Comparison of ENCODE assay signal across 30 cellular contexts in the genomic region with DNA sequence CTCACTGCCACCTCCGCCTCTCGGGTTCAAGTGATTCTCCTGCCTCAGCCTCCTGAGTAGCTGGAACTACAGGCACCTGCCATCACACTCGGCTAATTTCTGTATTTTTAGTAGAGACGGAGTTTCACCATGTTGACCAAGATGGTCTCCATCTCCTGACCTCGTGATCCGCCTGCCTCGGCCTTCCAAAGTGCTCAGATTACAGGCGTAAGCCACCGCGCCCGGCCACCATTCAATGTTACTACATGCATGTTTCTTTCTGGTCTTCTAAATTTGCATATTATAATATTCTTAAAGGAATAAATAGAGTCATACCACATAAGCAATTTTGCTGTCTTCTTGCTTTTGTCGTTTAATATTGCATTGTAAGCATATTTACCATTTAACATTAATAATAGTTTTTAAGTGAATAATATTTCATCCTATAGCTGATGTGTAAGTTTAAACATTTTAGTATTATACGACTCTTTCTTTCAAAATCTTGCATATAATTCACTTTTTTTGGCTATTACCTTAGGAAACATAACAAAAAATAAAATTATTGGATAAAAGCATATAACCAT.
"Had no signal": no experiment of that assay in that cellular context is flagged by ENCODE, and none has a peak within 500 bp of the region (broad histone marks: within the 10 kb centered on the region; RNA-seq: fewer than 3 reads in every experiment).

No MANE protein-coding gene starts in this region.

- H3K4me1 Mint-ChIP-seq: natural killer cell; nephron; neural progenitor cell; stimulated activated memory B cell treated with anti-CD40 and anti-IgM and Interleukin-4, amounts not matched to agents 10 μg/mL and 1 μg/mL and 100 μg/mL, for 72 hours; stimulated activated naive CD8-positive, alpha-beta T cell treated with anti-CD3 and anti-CD28 coated beads, Interleukin-15, amount 100 ng/mL, for 72 hours had no signal

- H3K4me1 ChIP-seq: neural progenitor cell, parathyroid adenoma, psoas muscle, suprapubic skin, testis, tibial artery, transverse colon, upper lobe of right lung, uterus had no signal

- H3K36me3 ChIP-seq: neural progenitor cell, ovary, spleen, suprapubic skin, tibial artery, transverse colon, upper lobe of right lung, uterus had no signal

- H3K9ac ChIP-seq: neural progenitor cell, parathyroid adenoma had no signal

- H3K36me3 Mint-ChIP-seq: neural progenitor cell; stimulated activated memory B cell treated with anti-CD40 and anti-IgM and Interleukin-4, amounts not matched to agents 10 μg/mL and 1 μg/mL and 100 μg/mL, for 72 hours; type B pancreatic cell had no signal

- H2AFZ ChIP-seq: neural progenitor cell, parathyroid adenoma had no signal

- H3K27ac ChIP-seq: neural progenitor cell, ovary, parathyroid adenoma, psoas muscle, skin epidermis, spleen, suprapubic skin, testis, tibial artery, transverse colon, upper lobe of right lung, uterus had no signal

- H3K4me2 ChIP-seq: neural progenitor cell, smooth muscle cell had no signal

- H3K4me3 ChIP-seq: neural progenitor cell, ovary, psoas muscle, skin epidermis, smooth muscle cell, spleen, suprapubic skin, testis, tibial artery, transverse colon, upper lobe of right lung, uterus had no signal

- H3K9me3 ChIP-seq: ovary, psoas muscle, suprapubic skin, testis, tibial artery, transverse colon, upper lobe of right lung, uterus had no signal

- H3K9me3 Mint-ChIP-seq: nephron, neural progenitor cell, type B pancreatic cell had no signal

- DNase-seq: natural killer cell; occipital lobe; ovary; psoas muscle; spleen; stimulated activated CD4-positive, alpha-beta T cell treated with anti-CD3 and anti-CD28 coated beads, Interleukin-12 subunit alpha, Interleukin-12 subunit beta, amount 100 ng/mL, for 4 hours; stimulated activated CD4-positive, alpha-beta T cell treated with anti-CD3 and anti-CD28 coated beads, Interleukin-1b, Interleukin-23, amount 100 ng/mL, for 48 hours; stimulated activated CD4-positive, alpha-beta T cell treated with anti-CD3 and anti-CD28 coated beads, Interleukin-4, amount 100 ng/mL, for 1 hour; stimulated activated CD4-positive, alpha-beta T cell treated with anti-CD3 and anti-CD28 coated beads, Interleukin-4, amount 100 ng/mL, for 4 hours; stimulated activated CD8-positive, alpha-beta memory T cell treated with anti-CD3 and anti-CD28 coated beads, Interleukin-4, amount 100 ng/mL, for 48 hours; stimulated activated naive CD4-positive, alpha-beta T cell; stimulated activated naive CD8-positive, alpha-beta T cell treated with anti-CD3 and anti-CD28 coated beads, Interleukin-15, amount 100 ng/mL, for 72 hours; stimulated activated naive CD8-positive, alpha-beta T cell treated with anti-CD3 and anti-CD28 coated beads, Interleukin-15, Interleukin-2, amounts not matched to agents 100 U/mL and 50 U/mL, for 24 hours; substantia nigra; testis; tibial artery; transverse colon; upper lobe of right lung; uterus had no signal

- H3K27me3 Mint-ChIP-seq: progenitor cell of endocrine pancreas; stimulated activated memory B cell treated with anti-CD40 and anti-IgM and Interleukin-4, amounts not matched to agents 10 μg/mL and 1 μg/mL and 100 μg/mL, for 72 hours; stimulated activated naive CD8-positive, alpha-beta T cell treated with anti-CD3 and anti-CD28 coated beads, Interleukin-15, amount 100 ng/mL, for 72 hours; type B pancreatic cell had no signal

- H3K79me2 ChIP-seq: parathyroid adenoma had no signal

- H3K4me3 Mint-ChIP-seq: natural killer cell; nephron; neural progenitor cell; stimulated activated memory B cell treated with anti-CD40 and anti-IgM and Interleukin-4, amounts not matched to agents 10 μg/mL and 1 μg/mL and 100 μg/mL, for 72 hours; stimulated activated naive CD8-positive, alpha-beta T cell treated with anti-CD3 and anti-CD28 coated beads, Interleukin-15, amount 100 ng/mL, for 72 hours; type B pancreatic cell had no signal

- H3K27ac Mint-ChIP-seq: natural killer cell; nephron; neural progenitor cell; progenitor cell of endocrine pancreas; stimulated activated memory B cell treated with anti-CD40 and anti-IgM and Interleukin-4, amounts not matched to agents 10 μg/mL and 1 μg/mL and 100 μg/mL, for 72 hours; stimulated activated naive CD8-positive, alpha-beta T cell treated with anti-CD3 and anti-CD28 coated beads, Interleukin-15, amount 100 ng/mL, for 72 hours; type B pancreatic cell had no signal

- ATAC-seq: natural killer cell; psoas muscle; right cardiac atrium; sciatic nerve; stimulated activated memory B cell treated with anti-CD40 and anti-IgM and Interleukin-4, amounts not matched to agents 10 μg/mL and 1 μg/mL and 100 μg/mL, for 72 hours; stimulated activated naive CD8-positive, alpha-beta T cell treated with anti-CD3 and anti-CD28 coated beads, Interleukin-15, amount 100 ng/mL, for 72 hours; stimulated activated naive CD8-positive, alpha-beta T cell treated with anti-CD3 and anti-CD28 coated beads, Interleukin-15, Interleukin-2, amounts not matched to agents 100 U/mL and 50 U/mL, for 24 hours; upper lobe of right lung had no signal

- H3K27me3 ChIP-seq: neural progenitor cell, ovary, spleen, suprapubic skin, testis, tibial artery, transverse colon, upper lobe of right lung, uterus had no signal
